In genomic region chr7:151051108-151051507, GRCh38 we compare ENCODE assay signal across 8 cellular contexts. TPM values are rescaled to one million over a fixed set of nuclear protein-coding genes. Genes with fewer than 3 reads are reported as not detected.
DNase-seq lines count a peak whose midpoint lies in the region; ATAC-seq and TF ChIP-seq lines count a peak whose summit lies in the region.

No MANE protein-coding gene starts in this region.

- ATAC-seq in HG02973 (IDR thresholded peaks at IDR 0.05; ENCODE audit: unreplicated experiment): no peak

- H3K4me1 ChIP-seq in OCI-LY1 (ENCODE audit: insufficient read depth, low read length, severe bottlenecking): no peaks in the 10 kb centered on the region
- peaks cover 8% of the 10 kb centered on the region for H3K4me1 ChIP-seq in hepatocyte (ENCODE audit: insufficient read depth)

- POLR2A ChIA-PET in GM10248 (lab: Yijun Ruan, JAX): no interaction called here

- under 1% methylated on average over 17 of the region's 50 CpGs for WGBS in hepatocyte (ENCODE audit: low lambda C conversion rate, missing lambda C conversion rate)

- no peaks in the 10 kb centered on the region for H4K20me1 ChIP-seq in OCI-LY1 (ENCODE audit: insufficient read depth, low read length)
- no peaks in the 10 kb centered on the region for H4K20me1 ChIP-seq in hepatocyte (ENCODE audit: insufficient read depth, poor library complexity, severe bottlenecking)

- no peak overlapping the region for H3K4me3 ChIP-seq in OCI-LY1 (ENCODE audit: low read depth, low read length, poor library complexity, severe bottlenecking)
- H3K4me3 ChIP-seq in hepatocyte: no peak overlapping the region

- H3K27me3 ChIP-seq in OCI-LY1 (ENCODE audit: insufficient read depth, low read length) (peaks cover 9% of the 10 kb centered on the region; the same call in 1 of the 2 replicates), hepatocyte (no peaks in the 10 kb centered on the region)

- H3K36me3 ChIP-seq in OCI-LY1 (ENCODE audit: insufficient read depth, low read length) (peaks cover 1% of the 10 kb centered on the region; the same call in 1 of the 2 replicates), hepatocyte (replicated peaks; ENCODE audit: insufficient read depth, low read depth) (no peaks in the 10 kb centered on the region)

- H2AFZ ChIP-seq in OCI-LY1 (ENCODE audit: low read length) (no peak overlapping the region), hepatocyte (no peak overlapping the region)

- H3F3A ChIP-seq in OCI-LY1 (ENCODE audit: insufficient read depth, low read length): no peaks in the 10 kb centered on the region

- DNase-seq in ACHN (peak; percentile 77), hepatocyte (ENCODE audit: low spot score) (peak; percentile 90), GM10248 (ENCODE audit: extremely low spot score) (no peak), GM20000 (ENCODE audit: low spot score) (no peak)
- DNase-seq in activated naive CD8-positive, alpha-beta T cell treated with anti-CD3 and anti-CD28 coated beads, Interleukin-2, amount 50 U/mL, for 16 hours (ENCODE audit: low read depth, low spot score): peak; percentile 25
- DNase-seq in stimulated activated CD4-positive, alpha-beta T cell treated with anti-CD3 and anti-CD28 coated beads, Interleukin-15, amount 100 ng/mL, for 24 hours: peak; percentile 68

- in situ Hi-C loops in ACHN (cut with HindIII; ENCODE audit: low pct_ligation_motif_present, low pct_unique_long_range_greater_than_20kb, low sequenced_read_pairs): no loop called here

- peak overlapping the region; percentile 26; the same call in 1 of the 2 replicates for H3K4me2 ChIP-seq in OCI-LY1 (ENCODE audit: low read length)
- H3K4me2 ChIP-seq in hepatocyte: peak overlapping the region; percentile 77

- no peaks in the 10 kb centered on the region for H3K9me3 ChIP-seq in OCI-LY1 (ENCODE audit: low read length)
- no peaks in the 10 kb centered on the region for H3K9me3 ChIP-seq in hepatocyte (ENCODE audit: low read depth)

- CTCF ChIA-PET in GM10248 (lab: Yijun Ruan, JAX): no interaction called here

- H3K79me2 ChIP-seq in OCI-LY1 (ENCODE audit: insufficient read depth, low read length) (no peaks in the 10 kb centered on the region), hepatocyte (no peaks in the 10 kb centered on the region)

- no peak overlapping the region for H3K9ac ChIP-seq in OCI-LY1 (ENCODE audit: low read length)

- H3K27ac ChIP-seq in OCI-LY1 (ENCODE audit: low read depth, low read length, poor library complexity, severe bottlenecking): no peak overlapping the region
- no peak overlapping the region for H3K27ac ChIP-seq in hepatocyte

- TF ChIP-seq CTCF in OCI-LY1 (IDR thresholded peaks at IDR 0.05; ENCODE audit: low read length) (no peak), hepatocyte (IDR thresholded peaks at IDR 0.05; ENCODE audit: poor library complexity) (no peak), GM10248 (IDR thresholded peaks at IDR 0.05; ENCODE audit: control extremely low read depth, extremely low read depth, low read depth, missing control alignments) (no peak), GM20000 (IDR thresholded peaks at IDR 0.05; ENCODE audit: extremely low read depth, missing control alignments) (no peak)

- H3K9me2 ChIP-seq in OCI-LY1 (ENCODE audit: low read depth, low read length) (no peaks in the 10 kb centered on the region), hepatocyte (replicated peaks; ENCODE audit: insufficient read depth) (no peaks in the 10 kb centered on the region)

RNA-seq across cellular contexts. Expression of gene ASIC3, which starts 2.8 kb away (rescaled TPM):
- 2.9 and 4.5 TPM in 2 replicates for total RNA-seq in hepatocyte
- polyA plus RNA-seq in hepatocyte: 2.1 and 7.0 TPM in 2 replicates

RNA-seq across cellular contexts. Expression of gene CDK5, which starts 6.6 kb away (rescaled TPM):
- 15.2 and 17.4 TPM in 2 replicates for total RNA-seq in hepatocyte
- 29.4 and 39.4 TPM in 2 replicates for polyA plus RNA-seq in hepatocyte

RNA-seq across cellular contexts. Expression of gene SLC4A2, which starts 8.3 kb away (rescaled TPM):
- total RNA-seq in hepatocyte: 153 and 188 TPM in 2 replicates
- polyA plus RNA-seq in hepatocyte: 167 and 175 TPM in 2 replicates

RNA-seq across cellular contexts. Expression of gene ABCB8, which starts 22.9 kb away (rescaled TPM):
- 22.6 and 24.4 TPM in 2 replicates for total RNA-seq in hepatocyte
- polyA plus RNA-seq in hepatocyte: 32.6 and 41.2 TPM in 2 replicates

RNA-seq across cellular contexts. Expression of gene ATG9B, which starts 26.8 kb away (rescaled TPM):
- total RNA-seq in hepatocyte: 0.64 and 0.80 TPM in 2 replicates
- polyA plus RNA-seq in hepatocyte: 2.4 and 13.2 TPM in 2 replicates

Comparison
In these comparisons a context has a peak if more than half of its experiments do, and no peak if none do; other contexts are left out.
1. DNase-seq: peak in ACHN (single experiment), activated naive CD8-positive, alpha-beta T cell treated with anti-CD3 and anti-CD28 coated beads, Interleukin-2, amount 50 U/mL, for 16 hours (single experiment), hepatocyte (single experiment) and stimulated activated CD4-positive, alpha-beta T cell treated with anti-CD3 and anti-CD28 coated beads, Interleukin-15, amount 100 ng/mL, for 24 hours (single experiment); none in GM10248 (single experiment) and GM20000 (single experiment).